Comparison of ENCODE assay signal across 19 cellular contexts in genomic region chr17:38402897-38403296, GRCh38. TPM values are rescaled to one million over a fixed set of nuclear protein-coding genes. Genes with fewer than 3 reads are reported as not detected.
DNase-seq lines count a peak whose midpoint lies in the region; ATAC-seq, FAIRE-seq and TF ChIP-seq lines count a peak whose summit lies in the region.
"Had no signal": no experiment of that assay in that cellular context is flagged by ENCODE, and none has a peak within 500 bp of the region (broad histone marks: within the 10 kb centered on the region; RNA-seq: fewer than 3 reads in every experiment).

No MANE protein-coding gene starts in this region.

- ATAC-seq in HCT116 (peak; percentile 68), K562 (peak; percentile 77), GM19351 (IDR thresholded peaks at IDR 0.05; ENCODE audit: unreplicated experiment) (no peak), HG02623 (IDR thresholded peaks at IDR 0.05; ENCODE audit: unreplicated experiment) (no peak), GM18909 (IDR thresholded peaks at IDR 0.05; ENCODE audit: poor library complexity, unreplicated experiment) (no peak)
- ATAC-seq: GM12878 had no signal

- H4K20me1 ChIP-seq in HCT116 (ENCODE audit: insufficient read depth) (no peaks in the 10 kb centered on the region), K562 (replicated peaks; ENCODE audit: control insufficient read depth, insufficient read depth, low read length) (0 out of 2 replicates have a peak, but pooled peaks cover 3% of the 10 kb centered on the region)

- peaks cover 5% of the 10 kb centered on the region for H3K9me1 ChIP-seq in K562 (ENCODE audit: control insufficient read depth, insufficient read depth, low read length)

- FAIRE-seq in K562 (lab: Jason Lieb, UNC) = no peak
- FAIRE-seq: GM12878 had no signal

- H3K9ac ChIP-seq in HCT116 (ENCODE audit: low read length) (no peak overlapping the region), K562 (ENCODE audit: insufficient read depth in 1 of 2, low read depth in 2 of 2, low read length in 2 of 2) (no peak overlapping the region), iPS-20b (ENCODE audit: low read depth, low read length) (peak overlapping the region; percentile 10; the same call in 1 of the 2 replicates)

- no peaks in the 10 kb centered on the region for H3K9me2 ChIP-seq in HCT116 (ENCODE audit: insufficient read depth)

- H3K27me3 ChIP-seq in HCT116 (ENCODE audit: insufficient read depth, low read length) = no peaks in the 10 kb centered on the region
- H3K27me3 ChIP-seq in K562 (ENCODE audit: control insufficient read depth in 2 of 2, insufficient read depth in 2 of 2, low read length in 2 of 2) = no peaks in the 10 kb centered on the region
- H3K27me3 ChIP-seq in iPS-20b (ENCODE audit: insufficient read depth, low read length) = no peaks in the 10 kb centered on the region
- H3K27me3 ChIP-seq: vagina had no signal

- BruUV-seq in HCT116 (replicated peaks; lab: Mats Ljungman, UMichigan) (no TSS peak), K562 (replicated peaks; lab: Mats Ljungman, UMichigan) (no TSS peak)

- in situ Hi-C loops in K562 (cut with MboI) = no loop called here

- H3K4me2 ChIP-seq in HCT116 (ENCODE audit: low read length) (no peak overlapping the region), K562 (ENCODE audit: insufficient read depth, low read length) (no peak overlapping the region)

- H3K36me3 ChIP-seq in HCT116 (ENCODE audit: control insufficient read depth in 1 of 2, insufficient read depth in 2 of 2, low read length in 2 of 2) (peaks cover 4 to 15% of the 10 kb centered on the region in 2 experiments; a peak in 3 of 4 replicates), K562 (ENCODE audit: control insufficient read depth, insufficient read depth, low read length) (peaks cover 23% of the 10 kb centered on the region; the same call in 2 of the 3 replicates), iPS-20b (ENCODE audit: insufficient read depth, low read depth, low read length) (peaks cover 39% of the 10 kb centered on the region)

- TF ChIP-seq CTCF in HCT116 (IDR thresholded peaks at IDR 0.05 in 2 of 3, conservative IDR thresholded peaks at IDR 0.05 in 1 of 3; ENCODE audit: borderline replicate concordance in 1 of 3, insufficient read depth in 1 of 3, low read depth in 2 of 3, low read length in 2 of 3) (peak in 2 of 3 experiments; percentile 27 to 43; a peak in 3 of 6 replicates), K562 (IDR thresholded peaks at IDR 0.05 in 2 of 3, conservative IDR thresholded peaks at IDR 0.05 in 1 of 3; ENCODE audit: insufficient read depth in 2 of 3, low read depth in 1 of 3, low read length in 3 of 3) (peak; percentile 26 to 36 (median 26); a peak in 3 of 6 replicates)

- H2AFZ ChIP-seq in HCT116 (ENCODE audit: low read depth, low read length, poor library complexity, severe bottlenecking) = no peak overlapping the region
- H2AFZ ChIP-seq in K562 (ENCODE audit: low read depth, low read length) = no peak overlapping the region

- H3K4me1 ChIP-seq in HCT116 (ENCODE audit: control insufficient read depth in 1 of 2, insufficient read depth in 2 of 2, low read length in 2 of 2) = peaks cover 0 to 5% of the 10 kb centered on the region in 2 experiments; a peak in 1 of 4 replicates
- H3K4me1 ChIP-seq in K562 (replicated peaks in 1 of 2; ENCODE audit: control insufficient read depth in 2 of 2, insufficient read depth in 2 of 2, low read length in 2 of 2) = no peaks in the 10 kb centered on the region; a peak in 2 of 5 replicates
- peaks cover 18% of the 10 kb centered on the region; the same call in 1 of the 2 replicates for H3K4me1 ChIP-seq in iPS-20b (ENCODE audit: insufficient read depth, low read length)
- H3K4me1 ChIP-seq: vagina had no signal

- H3K9me3 ChIP-seq in HCT116 (ENCODE audit: control insufficient read depth in 1 of 2, insufficient read depth in 1 of 2, low read depth in 1 of 2, low read length in 2 of 2) (no peaks in the 10 kb centered on the region), K562 (replicated peaks; ENCODE audit: control insufficient read depth, insufficient read depth, low read depth, low read length) (no peaks in the 10 kb centered on the region), iPS-20b (ENCODE audit: insufficient read depth, low read depth, low read length) (no peaks in the 10 kb centered on the region)
- H3K9me3 ChIP-seq: mucosa of descending colon, vagina had no signal

- TF ChIP-seq POLR2A in HCT116 (IDR thresholded peaks at IDR 0.05; ENCODE audit: borderline replicate concordance, extremely low read depth, insufficient read depth, insufficient read length) = no peak
- TF ChIP-seq POLR2A in K562 (conservative IDR thresholded peaks at IDR 0.05) = no peak

- peak; percentile 46 for DNase-seq in D341Med (ENCODE audit: low spot score)
- DNase-seq in HCT116 (ENCODE audit: low read depth, low spot score) = no peak
- no peak for DNase-seq in K562 (ENCODE audit: extremely low read depth in 1 of 4, low spot score in 3 of 4)
- DNase-seq in activated gamma-delta T cell treated with Interleukin-2 at 50 U/mL for 16 hours = no peak
- DNase-seq: activated CD4-positive, alpha-beta T cell treated with anti-CD3 and anti-CD28 coated beads, Interleukin-2, amount 50 U/mL, for 1 hour; activated naive CD8-positive, alpha-beta T cell treated with anti-CD3 and anti-CD28 coated beads, Interleukin-2, amount 10 ng/mL, durations not matched to agents 7 days and 5 days; DMS153; GDM1; left ventricle myocardium superior; RPMI8226 had no signal

- no peak overlapping the region for H3K27ac ChIP-seq in HCT116 (ENCODE audit: low read depth, low read length)
- no peak overlapping the region for H3K27ac ChIP-seq in K562 (ENCODE audit: extremely low read depth, low read depth, low read length)
- H3K27ac ChIP-seq in iPS-20b (ENCODE audit: low read length) = no peak overlapping the region
- H3K27ac ChIP-seq: vagina had no signal

- CTCF ChIA-PET in HCT116 (lab: Charles Lee) (interaction anchor here (1.1 to 3.5 kb wide), 2 partner anchors 10 to 54 kb away, joined by 3 to 15 read pairs; no protein-coding TSS in a partner anchor), K562 (lab: Yijun Ruan, JAX; ENCODE audit: low intra/inter-chr PET ratio) (no interaction called here)

- H3K79me2 ChIP-seq in HCT116 (ENCODE audit: insufficient read depth, low read length) = no peaks in the 10 kb centered on the region
- no peaks in the 10 kb centered on the region for H3K79me2 ChIP-seq in K562 (ENCODE audit: control insufficient read depth, insufficient read depth, low read length)

- RAD21 ChIA-PET in HCT116 (lab: Charles Lee; ENCODE audit: low non-redundant PET in 1 of 2, low total read pairs in 2 of 2, uncharacterized antibody in 2 of 2, unreplicated experiment in 2 of 2) = no interaction called here

- intact Hi-C loops in HCT116 (cut with micrococcal nuclease) (no loop called here), K562 (cut with micrococcal nuclease) (no loop called here)

- POLR2A ChIA-PET in HCT116 (lab: Charles Lee) = interaction anchor here (0.5 kb wide), 1 partner anchor 20 kb away, joined by 3 read pairs; no protein-coding TSS in a partner anchor
- POLR2A ChIA-PET in K562 (lab: Yijun Ruan, JAX) = no interaction called here

- WGBS in K562 (ENCODE audit: insufficient coverage, low coverage, missing lambda C conversion rate) = 68% methylated on average over 4 of the region's 5 CpGs

- H3K4me3 ChIP-seq in HCT116 (replicated peaks in 1 of 2; ENCODE audit: low read depth in 1 of 2, low read length in 2 of 2) = no peak overlapping the region
- no peak overlapping the region for H3K4me3 ChIP-seq in K562
- no peak overlapping the region for H3K4me3 ChIP-seq in iPS-20b (ENCODE audit: low read length)
- H3K4me3 ChIP-seq: GM12878, mucosa of descending colon, vagina had no signal

- peak; percentile 52 for TF ChIP-seq RAD21 in HCT116 (IDR thresholded peaks at IDR 0.05; ENCODE audit: low read depth)
- TF ChIP-seq RAD21 in K562 (CRISPR knock-in tag; conservative IDR thresholded peaks at IDR 0.05 in 1 of 2, IDR thresholded peaks at IDR 0.05 in 1 of 2) = no peak

- TF ChIP-seq EP300 in K562 (IDR thresholded peaks at IDR 0.05; ENCODE audit: low read length) = no peak

RNA-seq across cellular contexts. Expression of gene ARHGAP23, which starts 25.4 kb away (rescaled TPM):
- total RNA-seq in HCT116 (2021; ENCODE audit: unreplicated experiment) = 41.0 TPM
- polyA plus RNA-seq in HCT116 (2012) = 19.5 and 21.5 TPM in 2 replicates
- total RNA-seq in K562 (2011; cell fraction: chromatin; rRNA removed; ENCODE audit: low replicate concordance) = 5.4 and 10.3 TPM in 2 replicates
- total RNA-seq in K562 (2011; cell fraction: nucleolus; rRNA removed) = 3.6 and 6.0 TPM in 2 replicates
- total RNA-seq in K562 (2011; cell fraction: nucleoplasm; rRNA removed) = 4.4 and 6.6 TPM in 2 replicates
- total RNA-seq in K562 (2014; rRNA removed) = 0.33 and 0.86 TPM in 2 replicates
- 0.06 and 0.25 TPM in 2 replicates for total RNA-seq in K562 (2014; rRNA removed; fragmentation: Illumina TruSeq; extraction: Trizol)
- total RNA-seq in K562 (2015; rRNA removed; fragmentation: Illumina TruSeq; extraction: Trizol) = 0.29 and 0.57 TPM in 2 replicates
- total RNA-seq in K562 (2021) = 1.4 and 2.7 TPM in 2 replicates
- polyA plus RNA-seq in K562 (2011; rRNA removed) = 0.12 and 0.71 TPM in 2 replicates
- polyA plus RNA-seq in K562 (2011; cell fraction: cytosol; rRNA removed) = 0.10 and 1.00 TPM in 2 replicates
- 0.80 and 2.2 TPM in 2 replicates for polyA plus RNA-seq in K562 (2011; cell fraction: nucleus; rRNA removed)
- polyA plus RNA-seq in K562 (2012) = 0.52 and 0.68 TPM in 2 replicates
- polyA plus RNA-seq in K562 (2014; fragmentation: Illumina TruSeq; extraction: Trizol) = 0.68 and 0.70 TPM in 2 replicates
- under 1 TPM; 0.01 to 0.03 TPM for polyA plus RNA-seq in K562 (2014; fragmentation: Nextera tagmentation; extraction: Ambion mirVana)
- 0.69 and 1.6 TPM in 2 replicates for polyA plus RNA-seq in K562 (2014; rRNA removed)
- 0.24 and 1.6 TPM in 2 replicates for polyA minus RNA-seq in K562 (2011; rRNA and poly(A)+ RNA removed)
- polyA minus RNA-seq in K562 (2011; cell fraction: cytosol; rRNA and poly(A)+ RNA removed) = 0.18 and 1.4 TPM in 2 replicates
- 1.7 and 3.0 TPM in 2 replicates for polyA minus RNA-seq in K562 (2011; cell fraction: nucleus; rRNA and poly(A)+ RNA removed)

RNA-seq across cellular contexts. Expression of gene SOCS7, which starts 51.3 kb away (rescaled TPM):
- total RNA-seq in HCT116 (2021; ENCODE audit: unreplicated experiment) = 49.9 TPM
- polyA plus RNA-seq in HCT116 (2012) = 39.1 and 43.2 TPM in 2 replicates
- total RNA-seq in K562 (2011; cell fraction: chromatin; rRNA removed; ENCODE audit: low replicate concordance) = 23.4 and 30.0 TPM in 2 replicates
- 14.3 and 15.9 TPM in 2 replicates for total RNA-seq in K562 (2011; cell fraction: nucleolus; rRNA removed)
- total RNA-seq in K562 (2011; cell fraction: nucleoplasm; rRNA removed) = 17.7 and 18.2 TPM in 2 replicates
- total RNA-seq in K562 (2014; rRNA removed) = 4.2 and 6.0 TPM in 2 replicates
- 9.9 and 10.5 TPM in 2 replicates for total RNA-seq in K562 (2014; rRNA removed; fragmentation: Illumina TruSeq; extraction: Trizol)
- total RNA-seq in K562 (2015; rRNA removed; fragmentation: Illumina TruSeq; extraction: Trizol) = 9.5 and 10.3 TPM in 2 replicates
- 11.6 and 14.5 TPM in 2 replicates for total RNA-seq in K562 (2021)
- 5.4 and 8.2 TPM in 2 replicates for polyA plus RNA-seq in K562 (2011; rRNA removed)
- polyA plus RNA-seq in K562 (2011; cell fraction: cytosol; rRNA removed) = 5.8 and 10.3 TPM in 2 replicates
- 5.4 and 12.7 TPM in 2 replicates for polyA plus RNA-seq in K562 (2011; cell fraction: nucleus; rRNA removed)
- 12.3 and 14.8 TPM in 2 replicates for polyA plus RNA-seq in K562 (2012)
- polyA plus RNA-seq in K562 (2014; fragmentation: Illumina TruSeq; extraction: Trizol) = 7.9 and 10.2 TPM in 2 replicates
- polyA plus RNA-seq in K562 (2014; fragmentation: Nextera tagmentation; extraction: Ambion mirVana) = 1 to 10 TPM in 1 of 2 experiments, under 1 TPM in 1; 0.94 to 1.3 TPM
- polyA plus RNA-seq in K562 (2014; rRNA removed) = 5.4 TPM in 2 replicates
- polyA minus RNA-seq in K562 (2011; rRNA and poly(A)+ RNA removed) = 12.9 and 15.3 TPM in 2 replicates
- 3.1 and 8.2 TPM in 2 replicates for polyA minus RNA-seq in K562 (2011; cell fraction: cytosol; rRNA and poly(A)+ RNA removed)
- polyA minus RNA-seq in K562 (2011; cell fraction: nucleus; rRNA and poly(A)+ RNA removed) = 8.3 and 8.4 TPM in 2 replicates

RNA-seq across cellular contexts. Expression of gene GPR179, which starts 59.1 kb away (rescaled TPM):
- 0.17 TPM for total RNA-seq in HCT116 (2021; ENCODE audit: unreplicated experiment)
- 0.12 and 0.17 TPM in 2 replicates for polyA plus RNA-seq in HCT116 (2012)
- total RNA-seq in K562 (2011; cell fraction: chromatin; rRNA removed; ENCODE audit: low replicate concordance) = 0.05 TPM in 1 of 2 replicates, not detected in the other
- total RNA-seq in K562 (2011; cell fraction: nucleolus; rRNA removed) = 0.53 TPM in 1 of 2 replicates, not detected in the other
- total RNA-seq in K562 (2011; cell fraction: nucleoplasm; rRNA removed) = 0.07 TPM in 1 of 2 replicates, not detected in the other
- total RNA-seq in K562 (2014; rRNA removed) = not detected in 2 replicates
- not detected in 2 replicates for total RNA-seq in K562 (2014; rRNA removed; fragmentation: Illumina TruSeq; extraction: Trizol)
- total RNA-seq in K562 (2015; rRNA removed; fragmentation: Illumina TruSeq; extraction: Trizol) = not detected in 2 replicates
- total RNA-seq in K562 (2021) = not detected in 2 replicates
- polyA plus RNA-seq in K562 (2011; rRNA removed) = not detected in 2 replicates
- polyA plus RNA-seq in K562 (2011; cell fraction: cytosol; rRNA removed) = not detected in 2 replicates
- not detected in 2 replicates for polyA plus RNA-seq in K562 (2011; cell fraction: nucleus; rRNA removed)
- polyA plus RNA-seq in K562 (2012) = 0.01 and 0.04 TPM in 2 replicates
- polyA plus RNA-seq in K562 (2014; fragmentation: Illumina TruSeq; extraction: Trizol) = not detected in 2 replicates
- not detected for polyA plus RNA-seq in K562 (2014; fragmentation: Nextera tagmentation; extraction: Ambion mirVana)
- polyA plus RNA-seq in K562 (2014; rRNA removed) = not detected in 2 replicates
- polyA minus RNA-seq in K562 (2011; rRNA and poly(A)+ RNA removed) = not detected in 2 replicates
- polyA minus RNA-seq in K562 (2011; cell fraction: cytosol; rRNA and poly(A)+ RNA removed) = not detected in 2 replicates
- not detected in 2 replicates for polyA minus RNA-seq in K562 (2011; cell fraction: nucleus; rRNA and poly(A)+ RNA removed)
- total RNA-seq: activated T-helper 2 cell treated with anti-CD3 and anti-CD28 coated beads, Interferon-gamma antibody, Interleukin-2, Interleukin-4, amounts not matched to agents 10 μg/mL and 5 μg/mL and 100 μg/mL, durations not matched to agents 14 hours and 24 hours and 36 hours; left ventricle myocardium superior; vagina had no signal
- polyA plus RNA-seq: AG04450 had no signal

Comparison
In these comparisons a context has a peak if more than half of its experiments do, and no peak if none do; other contexts are left out.
1. ATAC-seq: peak in HCT116 (single experiment) and K562 (single experiment); none in GM19351 (single experiment), HG02623 (single experiment) and GM18909 (single experiment).